ENCODE assay signal across 1 cellular context in the genomic region with DNA sequence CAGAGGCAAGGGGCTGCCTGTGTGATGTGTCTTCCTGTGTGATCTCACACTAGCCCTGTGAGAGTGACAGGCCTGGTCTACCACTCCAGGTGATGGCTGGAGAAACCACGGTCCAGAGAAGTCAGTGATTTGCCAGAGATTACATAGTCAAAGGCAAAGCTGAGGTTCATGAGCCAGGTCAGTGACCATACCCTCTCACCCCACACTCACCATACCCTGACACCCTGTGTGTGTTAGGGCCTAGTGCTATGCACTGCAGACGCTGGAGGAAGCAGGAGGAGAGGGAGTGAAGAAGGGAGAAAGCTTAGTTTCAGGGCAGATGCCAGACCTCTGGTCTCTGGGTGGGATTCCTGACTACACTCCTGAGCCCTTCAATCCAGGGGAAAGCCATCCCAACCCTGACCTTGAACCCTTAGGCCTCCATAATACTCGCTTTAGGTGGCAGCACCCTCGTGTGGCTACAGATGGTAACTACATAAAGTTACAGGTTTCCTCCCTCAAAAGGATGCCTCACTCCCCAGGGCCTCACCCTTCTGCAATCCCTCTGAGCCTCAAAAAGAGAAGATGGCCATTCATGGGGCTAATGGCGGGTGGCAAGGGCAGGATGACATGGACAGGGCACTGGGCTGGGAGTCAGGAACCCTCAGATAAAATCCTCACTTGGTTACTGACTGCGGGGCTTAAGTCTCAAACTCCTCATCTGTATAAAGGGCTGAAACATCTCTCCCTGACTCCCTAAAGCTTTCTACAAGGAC.
A peak's percentile ranks its signal among the peaks of the same experiment; 100 is the strongest.
TF ChIP-seq lines count a peak whose summit lies in the region.

No MANE protein-coding gene starts in this region.

TF ChIP-seq in K562, 482 proteins besides CTCF, POLR2A, EP300 and RAD21 (continued from another document and continues in another):
- TF ChIP-seq, protein P1, sequence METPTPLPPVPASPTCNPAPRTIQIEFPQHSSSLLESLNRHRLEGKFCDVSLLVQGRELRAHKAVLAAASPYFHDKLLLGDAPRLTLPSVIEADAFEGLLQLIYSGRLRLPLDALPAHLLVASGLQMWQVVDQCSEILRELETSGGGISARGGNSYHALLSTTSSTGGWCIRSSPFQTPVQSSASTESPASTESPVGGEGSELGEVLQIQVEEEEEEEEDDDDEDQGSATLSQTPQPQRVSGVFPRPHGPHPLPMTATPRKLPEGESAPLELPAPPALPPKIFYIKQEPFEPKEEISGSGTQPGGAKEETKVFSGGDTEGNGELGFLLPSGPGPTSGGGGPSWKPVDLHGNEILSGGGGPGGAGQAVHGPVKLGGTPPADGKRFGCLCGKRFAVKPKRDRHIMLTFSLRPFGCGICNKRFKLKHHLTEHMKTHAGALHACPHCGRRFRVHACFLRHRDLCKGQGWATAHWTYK (CRISPR knock-in tag; IDR thresholded peaks at IDR 0.05): peak; percentile 24; the same call in 1 of the 2 replicates
- TF ChIP-seq MTA3 (IDR thresholded peaks at IDR 0.05; ENCODE audit: borderline replicate concordance) (peak; percentile 29; the same call in 1 of the 2 replicates), STAT5A (IDR thresholded peaks at IDR 0.05; ENCODE audit: borderline replicate concordance, low read length) (no peak), ZBTB34 (CRISPR knock-in tag; IDR thresholded peaks at IDR 0.05) (no peak), IFI16 (CRISPR knock-in tag; IDR thresholded peaks at IDR 0.05) (no peak), MLLT1 (IDR thresholded peaks at IDR 0.05) (no peak), SRSF9 (IDR thresholded peaks at IDR 0.05; ENCODE audit: borderline replicate concordance, low read depth, low read length) (no peak), NBN (IDR thresholded peaks at IDR 0.05; ENCODE audit: low read depth) (no peak), NR3C1 (CRISPR knock-in tag; IDR thresholded peaks at IDR 0.05) (no peak), UBTF (IDR thresholded peaks at IDR 0.05; ENCODE audit: borderline replicate concordance in 1 of 2, low read depth in 2 of 2, low read length in 2 of 2) (no peak), ZNF354B (CRISPR knock-in tag; IDR thresholded peaks at IDR 0.05) (no peak), FIP1L1 (IDR thresholded peaks at IDR 0.05; ENCODE audit: low read depth, low read length, poor library complexity, severe bottlenecking) (no peak), ZBTB12 (CRISPR knock-in tag; IDR thresholded peaks at IDR 0.05) (no peak), NCOA1 (IDR thresholded peaks at IDR 0.05; ENCODE audit: low read depth) (no peak), IRF9 (tag; IDR thresholded peaks at IDR 0.05) (no peak), RBM14 (IDR thresholded peaks at IDR 0.05; ENCODE audit: borderline replicate concordance, insufficient read depth, low read depth, low read length) (no peak), ZNF253 (CRISPR knock-in tag; conservative IDR thresholded peaks at IDR 0.05) (no peak), TAF15 (IDR thresholded peaks at IDR 0.05; ENCODE audit: low read depth, low read length) (no peak), TEAD4 (IDR thresholded peaks at IDR 0.05; ENCODE audit: low read length) (no peak), TEAD4 (CRISPR knock-in tag; IDR thresholded peaks at IDR 0.05; ENCODE audit: borderline replicate concordance) (no peak), ZNF3 (CRISPR knock-in tag; IDR thresholded peaks at IDR 0.05) (no peak), RBM25 (IDR thresholded peaks at IDR 0.05; ENCODE audit: low read depth, low read length, severe bottlenecking) (no peak), DPF2 (IDR thresholded peaks at IDR 0.05) (no peak), SAFB2 (IDR thresholded peaks at IDR 0.05; ENCODE audit: borderline replicate concordance, low read depth, low read length, severe bottlenecking) (no peak), ZNF318 (IDR thresholded peaks at IDR 0.05; ENCODE audit: borderline replicate concordance in 1 of 2, low read depth in 1 of 2) (no peak), ZNF586 (CRISPR knock-in tag; conservative IDR thresholded peaks at IDR 0.05) (no peak), HSF4 (CRISPR knock-in tag; IDR thresholded peaks at IDR 0.05; ENCODE audit: borderline replicate concordance) (no peak), IRF2 (CRISPR knock-in tag; IDR thresholded peaks at IDR 0.05) (no peak), PKNOX1 (IDR thresholded peaks at IDR 0.05) (peak; percentile 69), KLF6 (CRISPR knock-in tag; IDR thresholded peaks at IDR 0.05; ENCODE audit: borderline replicate concordance) (no peak), ZNF197 (CRISPR knock-in tag; IDR thresholded peaks at IDR 0.05; ENCODE audit: low read depth) (no peak), NRF1 (conservative IDR thresholded peaks at IDR 0.05 in 1 of 2, IDR thresholded peaks at IDR 0.05 in 1 of 2) (no peak)
- TF ChIP-seq, protein P2, sequence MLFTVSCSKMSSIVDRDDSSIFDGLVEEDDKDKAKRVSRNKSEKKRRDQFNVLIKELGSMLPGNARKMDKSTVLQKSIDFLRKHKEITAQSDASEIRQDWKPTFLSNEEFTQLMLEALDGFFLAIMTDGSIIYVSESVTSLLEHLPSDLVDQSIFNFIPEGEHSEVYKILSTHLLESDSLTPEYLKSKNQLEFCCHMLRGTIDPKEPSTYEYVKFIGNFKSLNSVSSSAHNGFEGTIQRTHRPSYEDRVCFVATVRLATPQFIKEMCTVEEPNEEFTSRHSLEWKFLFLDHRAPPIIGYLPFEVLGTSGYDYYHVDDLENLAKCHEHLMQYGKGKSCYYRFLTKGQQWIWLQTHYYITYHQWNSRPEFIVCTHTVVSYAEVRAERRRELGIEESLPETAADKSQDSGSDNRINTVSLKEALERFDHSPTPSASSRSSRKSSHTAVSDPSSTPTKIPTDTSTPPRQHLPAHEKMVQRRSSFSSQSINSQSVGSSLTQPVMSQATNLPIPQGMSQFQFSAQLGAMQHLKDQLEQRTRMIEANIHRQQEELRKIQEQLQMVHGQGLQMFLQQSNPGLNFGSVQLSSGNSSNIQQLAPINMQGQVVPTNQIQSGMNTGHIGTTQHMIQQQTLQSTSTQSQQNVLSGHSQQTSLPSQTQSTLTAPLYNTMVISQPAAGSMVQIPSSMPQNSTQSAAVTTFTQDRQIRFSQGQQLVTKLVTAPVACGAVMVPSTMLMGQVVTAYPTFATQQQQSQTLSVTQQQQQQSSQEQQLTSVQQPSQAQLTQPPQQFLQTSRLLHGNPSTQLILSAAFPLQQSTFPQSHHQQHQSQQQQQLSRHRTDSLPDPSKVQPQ (CRISPR knock-in tag; IDR thresholded peaks at IDR 0.05; ENCODE audit: borderline replicate concordance): no peak
